1 cellular context compared by ENCODE assay signal in the genomic region with DNA sequence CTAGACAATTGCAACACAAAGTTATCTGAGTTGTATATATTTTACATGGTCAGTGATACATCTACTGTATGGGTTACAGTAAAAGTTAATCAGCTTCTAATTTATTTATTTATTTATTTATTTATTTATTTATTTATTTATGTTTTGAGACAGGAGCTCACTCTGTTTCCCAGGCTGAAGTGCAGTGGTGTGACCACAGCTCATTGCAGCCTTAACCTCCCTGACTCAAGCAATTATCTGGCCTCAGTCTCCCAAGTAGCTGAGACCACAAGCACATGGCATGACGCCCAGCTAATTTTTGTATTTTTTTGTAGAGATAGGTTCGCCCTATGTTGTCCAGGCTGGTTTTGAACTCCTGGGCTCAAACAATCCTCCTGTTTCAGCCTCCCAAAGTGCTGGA.
TF ChIP-seq lines count a peak whose summit lies in the region.

No MANE protein-coding gene starts in this region.

TF ChIP-seq in HEK293, 187 proteins besides CTCF, POLR2A, EP300 and RAD21 (continued from another document):
- TF ChIP-seq ZNF621 (tag by site-specific recombination; IDR thresholded peaks at IDR 0.05), result no peak
- TF ChIP-seq, protein P1, sequence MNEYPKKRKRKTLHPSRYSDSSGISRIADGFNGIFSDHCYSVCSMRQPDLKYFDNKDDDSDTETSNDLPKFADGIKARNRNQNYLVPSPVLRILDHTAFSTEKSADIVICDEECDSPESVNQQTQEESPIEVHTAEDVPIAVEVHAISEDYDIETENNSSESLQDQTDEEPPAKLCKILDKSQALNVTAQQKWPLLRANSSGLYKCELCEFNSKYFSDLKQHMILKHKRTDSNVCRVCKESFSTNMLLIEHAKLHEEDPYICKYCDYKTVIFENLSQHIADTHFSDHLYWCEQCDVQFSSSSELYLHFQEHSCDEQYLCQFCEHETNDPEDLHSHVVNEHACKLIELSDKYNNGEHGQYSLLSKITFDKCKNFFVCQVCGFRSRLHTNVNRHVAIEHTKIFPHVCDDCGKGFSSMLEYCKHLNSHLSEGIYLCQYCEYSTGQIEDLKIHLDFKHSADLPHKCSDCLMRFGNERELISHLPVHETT (tag by site-specific recombination; IDR thresholded peaks at IDR 0.05), result peak; percentile 69; the same call in 1 of the 2 replicates
- TF ChIP-seq ZNF132 (tag by site-specific recombination; IDR thresholded peaks at IDR 0.05; ENCODE audit: borderline replicate concordance), result no peak
- TF ChIP-seq ZFP37 (tag by site-specific recombination; IDR thresholded peaks at IDR 0.05), result 0 out of 2 replicates have a peak, but pooled peaks have one; percentile 64
- 0 out of 2 replicates have a peak, but pooled peaks have one; percentile 61 for TF ChIP-seq ZNF664 (tag by site-specific recombination; IDR thresholded peaks at IDR 0.05)
